14 cellular contexts compared by ENCODE assay signal in genomic region chr14:95953111-95953724, GRCh38.
DNase-seq lines count a peak whose midpoint lies in the region; ATAC-seq and TF ChIP-seq lines count a peak whose summit lies in the region.
"Had no signal": no experiment of that assay in that cellular context is flagged by ENCODE, and none has a peak within 500 bp of the region (broad histone marks: within the 10 kb centered on the region; RNA-seq: fewer than 3 reads in every experiment).

No MANE protein-coding gene starts in this region.

- no peak overlapping the region for H2AFZ ChIP-seq in mammary epithelial cell (ENCODE audit: low read depth, low read length)

- H3K4me2 ChIP-seq in mammary epithelial cell (ENCODE audit: insufficient read depth, low read depth, low read length): no peak overlapping the region

- no peaks in the 10 kb centered on the region for H3K4me1 ChIP-seq in mammary epithelial cell (ENCODE audit: insufficient read depth, low read length)
- H3K4me1 ChIP-seq: esophagus squamous epithelium had no signal

- TF ChIP-seq CTCF in MCF 10A (IDR thresholded peaks at IDR 0.05; ENCODE audit: unreplicated experiment): no peak
- no peak for TF ChIP-seq CTCF in mammary epithelial cell (conservative IDR thresholded peaks at IDR 0.05 in 1 of 2, IDR thresholded peaks at IDR 0.05 in 1 of 2; ENCODE audit: extremely low read depth in 1 of 2, insufficient read depth in 1 of 2, low read depth in 1 of 2, low read length in 2 of 2)
- no peak for TF ChIP-seq CTCF in RWPE1 (conservative IDR thresholded peaks at IDR 0.05; ENCODE audit: low read depth)
- TF ChIP-seq CTCF in fibroblast of the aortic adventitia (IDR thresholded peaks at IDR 0.05; ENCODE audit: insufficient read depth, low read length): no peak

- in situ Hi-C loops in mammary epithelial cell (cut with MboI; ENCODE audit: low sequenced_read_pairs in 2 of 2): no loop called here

- BruUV-seq in MCF 10A (replicated peaks; lab: Mats Ljungman, UMichigan) (no TSS peak), mammary epithelial cell (replicated peaks; lab: Mats Ljungman, UMichigan) (no TSS peak)

- DNase-seq in MCF 10A (ENCODE audit: unreplicated experiment): peak; percentile 48
- DNase-seq in mammary epithelial cell: no peak
- DNase-seq in RWPE1 (ENCODE audit: low spot score): peak; percentile 13
- peak; percentile 4 for DNase-seq in fibroblast of the aortic adventitia (ENCODE audit: low read depth)
- no peak for DNase-seq in activated CD4-positive, alpha-beta memory T cell treated with anti-CD3 and anti-CD28 coated beads, Interleukin-2, amount 10 ng/mL, durations not matched to agents 7 days and 5 days
- DNase-seq: activated B cell treated with CpG ODN at 0.5 μM for 24 hours; activated naive CD8-positive, alpha-beta T cell treated with anti-CD3 and anti-CD28 coated beads, Interleukin-2, amount 10 ng/mL, durations not matched to agents 7 days and 5 days; activated T-cell treated with anti-CD3 and anti-CD28 coated beads for 4 hours; esophagus squamous epithelium; mesenchymal stem cell had no signal

- H3K27me3 ChIP-seq in mammary epithelial cell (ENCODE audit: insufficient read depth, low read length): peaks cover 3% of the 10 kb centered on the region

- H3K4me3 ChIP-seq in mammary epithelial cell (replicated peaks in 1 of 3; ENCODE audit: insufficient read depth in 1 of 3, low read depth in 2 of 3, low read length in 3 of 3): no peak overlapping the region
- no peak overlapping the region for H3K4me3 ChIP-seq in fibroblast of the aortic adventitia (ENCODE audit: low read depth, low read length)
- H3K4me3 ChIP-seq: esophagus squamous epithelium had no signal

- WGBS in mammary epithelial cell (ENCODE audit: low coverage, missing lambda C conversion rate): 39% methylated on average over 8 of the region's 8 CpGs

- H4K20me1 ChIP-seq in mammary epithelial cell (ENCODE audit: insufficient read depth, low read length): no peaks in the 10 kb centered on the region

- no peaks in the 10 kb centered on the region for H3K79me2 ChIP-seq in mammary epithelial cell (ENCODE audit: insufficient read depth, low read length)

- H3K36me3 Mint-ChIP-seq in MCF 10A (ENCODE audit: insufficient read depth, unreplicated experiment): no peaks in the 10 kb centered on the region
- H3K36me3 Mint-ChIP-seq in activated CD4-positive, alpha-beta memory T cell treated with anti-CD3 and anti-CD28 coated beads, Interleukin-2, amount 10 ng/mL, durations not matched to agents 7 days and 5 days (ENCODE audit: low read depth): no peaks in the 10 kb centered on the region
- H3K36me3 Mint-ChIP-seq: activated naive CD8-positive, alpha-beta T cell treated with anti-CD3 and anti-CD28 coated beads, Interleukin-2, amount 10 ng/mL, durations not matched to agents 7 days and 5 days had no signal

- no peaks in the 10 kb centered on the region for H3K9me3 Mint-ChIP-seq in MCF 10A (ENCODE audit: unreplicated experiment)
- H3K9me3 Mint-ChIP-seq in activated CD4-positive, alpha-beta memory T cell treated with anti-CD3 and anti-CD28 coated beads, Interleukin-2, amount 10 ng/mL, durations not matched to agents 7 days and 5 days: no peaks in the 10 kb centered on the region
- H3K9me3 Mint-ChIP-seq: activated B cell treated with CpG ODN at 0.5 μM for 24 hours; activated naive CD8-positive, alpha-beta T cell treated with anti-CD3 and anti-CD28 coated beads, Interleukin-2, amount 10 ng/mL, durations not matched to agents 7 days and 5 days had no signal

- dilution Hi-C loops in mammary epithelial cell (cut with HindIII; ENCODE audit: low sequenced_read_pairs): no loop called here

- no peak for TF ChIP-seq POLR2A in GM18505 (IDR thresholded peaks at IDR 0.05; ENCODE audit: borderline replicate concordance, extremely low read depth, insufficient read depth, insufficient read length)

- ATAC-seq in HG03565 (IDR thresholded peaks at IDR 0.05; ENCODE audit: unreplicated experiment) (no peak), HG02571 (IDR thresholded peaks at IDR 0.05; ENCODE audit: unreplicated experiment) (no peak), GM18505 (IDR thresholded peaks at IDR 0.05; ENCODE audit: unreplicated experiment) (no peak)

- POLR2A ChIA-PET in MCF 10A (lab: Yijun Ruan, JAX): no interaction called here
- POLR2A ChIA-PET in RWPE1 (lab: Yijun Ruan, JAX; ENCODE audit: low non-redundant PET): no interaction called here
- POLR2A ChIA-PET in activated CD4-positive, alpha-beta memory T cell treated with anti-CD3 and anti-CD28 coated beads, Interleukin-2, amount 10 ng/mL, durations not matched to agents 7 days and 5 days (lab: Charles Lee): interaction anchor here (0.7 kb wide), 1 partner anchor 91 kb away, joined by 3 read pairs; no protein-coding TSS in a partner anchor

- no peaks in the 10 kb centered on the region for H3K36me3 ChIP-seq in mammary epithelial cell (ENCODE audit: insufficient read depth, low read length)
- H3K36me3 ChIP-seq: esophagus squamous epithelium had no signal

- no peak overlapping the region for H3K9ac ChIP-seq in mammary epithelial cell (ENCODE audit: insufficient read depth, low read length)

- intact Hi-C loops in MCF 10A (cut with micrococcal nuclease) (loop anchor here (1.0 kb wide), 1 partner anchor 18 kb away; no protein-coding TSS in a partner anchor), mammary epithelial cell (cut with micrococcal nuclease) (no loop called here)

- CTCF ChIA-PET in MCF 10A (lab: Yijun Ruan, JAX): no interaction called here
- CTCF ChIA-PET in mammary epithelial cell (lab: Charles Lee; ENCODE audit: low non-redundant PET): no interaction called here
- CTCF ChIA-PET in RWPE1 (lab: Yijun Ruan, JAX): interaction anchor here (1.3 kb wide), 1 partner anchor 10 kb away, joined by 4 read pairs; no protein-coding TSS in a partner anchor
- CTCF ChIA-PET in activated CD4-positive, alpha-beta memory T cell treated with anti-CD3 and anti-CD28 coated beads, Interleukin-2, amount 10 ng/mL, durations not matched to agents 7 days and 5 days (lab: Charles Lee): no interaction called here

- H3K27ac ChIP-seq in mammary epithelial cell (ENCODE audit: insufficient read depth, low read depth, low read length) (no peak overlapping the region), RWPE1 (no peak overlapping the region)
- H3K27ac ChIP-seq: esophagus squamous epithelium had no signal

- H3K4me3 Mint-ChIP-seq in MCF 10A (ENCODE audit: unreplicated experiment): no peak overlapping the region
- no peak overlapping the region for H3K4me3 Mint-ChIP-seq in activated CD4-positive, alpha-beta memory T cell treated with anti-CD3 and anti-CD28 coated beads, Interleukin-2, amount 10 ng/mL, durations not matched to agents 7 days and 5 days
- H3K4me3 Mint-ChIP-seq: activated B cell treated with CpG ODN at 0.5 μM for 24 hours; activated naive CD8-positive, alpha-beta T cell treated with anti-CD3 and anti-CD28 coated beads, Interleukin-2, amount 10 ng/mL, durations not matched to agents 7 days and 5 days had no signal

- no peaks in the 10 kb centered on the region for H3K9me3 ChIP-seq in mammary epithelial cell (replicated peaks; ENCODE audit: insufficient read depth, low read length)
- H3K9me3 ChIP-seq: Caco-2, esophagus squamous epithelium had no signal

- peaks cover 28% of the 10 kb centered on the region for H3K27me3 Mint-ChIP-seq in MCF 10A (ENCODE audit: insufficient read depth, unreplicated experiment)
- peaks cover 6% of the 10 kb centered on the region for H3K27me3 Mint-ChIP-seq in activated CD4-positive, alpha-beta memory T cell treated with anti-CD3 and anti-CD28 coated beads, Interleukin-2, amount 10 ng/mL, durations not matched to agents 7 days and 5 days

- no peak overlapping the region for H3K27ac Mint-ChIP-seq in MCF 10A (ENCODE audit: low read depth, unreplicated experiment)
- no peak overlapping the region for H3K27ac Mint-ChIP-seq in activated CD4-positive, alpha-beta memory T cell treated with anti-CD3 and anti-CD28 coated beads, Interleukin-2, amount 10 ng/mL, durations not matched to agents 7 days and 5 days
- H3K27ac Mint-ChIP-seq: activated B cell treated with CpG ODN at 0.5 μM for 24 hours; activated naive CD8-positive, alpha-beta T cell treated with anti-CD3 and anti-CD28 coated beads, Interleukin-2, amount 10 ng/mL, durations not matched to agents 7 days and 5 days had no signal

- no peaks in the 10 kb centered on the region for H3K4me1 Mint-ChIP-seq in MCF 10A (ENCODE audit: insufficient read depth, unreplicated experiment)
- H3K4me1 Mint-ChIP-seq in activated CD4-positive, alpha-beta memory T cell treated with anti-CD3 and anti-CD28 coated beads, Interleukin-2, amount 10 ng/mL, durations not matched to agents 7 days and 5 days: no peaks in the 10 kb centered on the region
- H3K4me1 Mint-ChIP-seq: activated B cell treated with CpG ODN at 0.5 μM for 24 hours; activated naive CD8-positive, alpha-beta T cell treated with anti-CD3 and anti-CD28 coated beads, Interleukin-2, amount 10 ng/mL, durations not matched to agents 7 days and 5 days had no signal

Comparison
In these comparisons a context has a peak if more than half of its experiments do, and no peak if none do; other contexts are left out.
1. DNase-seq: peak in MCF 10A (single experiment), RWPE1 (single experiment) and fibroblast of the aortic adventitia (single experiment); none in mammary epithelial cell (single experiment) and activated CD4-positive, alpha-beta memory T cell treated with anti-CD3 and anti-CD28 coated beads, Interleukin-2, amount 10 ng/mL, durations not matched to agents 7 days and 5 days (single experiment).